15 cellular contexts compared by ENCODE assay signal in the genomic region with DNA sequence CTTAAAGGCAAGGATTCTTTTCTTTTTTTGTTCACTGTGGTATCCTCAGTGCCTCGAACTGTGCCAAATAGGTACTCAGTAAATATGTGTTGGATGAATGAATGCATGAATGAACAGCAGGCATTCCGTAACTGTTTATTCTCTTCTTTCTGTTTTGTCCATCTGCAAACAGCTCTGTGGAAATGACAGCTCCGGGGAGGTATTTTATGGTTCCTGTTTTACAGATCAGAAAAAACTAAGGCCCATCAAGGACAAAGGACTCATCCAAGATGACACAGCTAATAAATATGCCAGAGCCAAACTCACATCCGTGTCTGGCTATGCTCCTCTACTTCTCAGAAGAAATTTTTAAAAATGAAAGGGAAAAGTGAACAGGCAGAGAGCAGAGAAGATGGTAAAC. TPM values are rescaled to one million over a fixed set of nuclear protein-coding genes. Genes with fewer than 3 reads are reported as not detected.
DNase-seq lines count a peak whose midpoint lies in the region; TF ChIP-seq lines count a peak whose summit lies in the region.
"Had no signal": no experiment of that assay in that cellular context is flagged by ENCODE, and none has a peak within 500 bp of the region (broad histone marks: within the 10 kb centered on the region; RNA-seq: fewer than 3 reads in every experiment).

No MANE protein-coding gene starts in this region.

- no peaks in the 10 kb centered on the region for H3K36me3 Mint-ChIP-seq in nephron (ENCODE audit: low read depth)
- no peaks in the 10 kb centered on the region for H3K36me3 Mint-ChIP-seq in activated naive CD4-positive, alpha-beta T cell treated with anti-CD3 and anti-CD28 coated beads, Interleukin-2, amount 10 ng/mL, durations not matched to agents 7 days and 5 days
- H3K36me3 Mint-ChIP-seq: activated naive CD8-positive, alpha-beta T cell treated with anti-CD3 and anti-CD28 coated beads, Interleukin-2, amount 10 ng/mL, durations not matched to agents 7 days and 5 days; CD14-positive monocyte; natural killer cell treated with Interleukin-12 subunit alpha and Interleukin-12 subunit beta and Interleukin-15 and Interleukin-18, amount 100 ng/mL, for 72 hours; stimulated activated naive B cell treated with anti-CD40 and anti-IgM and Interleukin-4, amounts not matched to agents 10 μg/mL and 1 μg/mL and 100 μg/mL, for 72 hours had no signal

- H3K4me1 Mint-ChIP-seq in nephron: peaks cover 61% of the 10 kb centered on the region
- no peaks in the 10 kb centered on the region for H3K4me1 Mint-ChIP-seq in activated naive CD4-positive, alpha-beta T cell treated with anti-CD3 and anti-CD28 coated beads, Interleukin-2, amount 10 ng/mL, durations not matched to agents 7 days and 5 days
- H3K4me1 Mint-ChIP-seq: CD14-positive monocyte; stimulated activated naive B cell treated with anti-CD40 and anti-IgM and Interleukin-4, amounts not matched to agents 10 μg/mL and 1 μg/mL and 100 μg/mL, for 72 hours had no signal

- no peak for TF ChIP-seq CTCF in choroid plexus epithelial cell (conservative IDR thresholded peaks at IDR 0.05; ENCODE audit: low read depth, low read length)
- no peak for TF ChIP-seq CTCF in nephron (IDR thresholded peaks at IDR 0.05; ENCODE audit: unreplicated experiment in 3 of 3)

- DNase-seq in AG08395 (ENCODE audit: low spot score) (peak; percentile 79), M059J (ENCODE audit: low read depth) (peak; percentile 99), choroid plexus epithelial cell (ENCODE audit: low read depth) (peak; percentile 10), RPMI8226 (no peak), GF-D8 (lab: John Stamatoyannopoulos, UW) (no peak)
- no peak for DNase-seq in activated naive CD4-positive, alpha-beta T cell treated with anti-CD3 and anti-CD28 coated beads, Interleukin-2, amount 10 ng/mL, durations not matched to agents 7 days and 5 days
- DNase-seq in activated CD4-positive, alpha-beta T cell treated with anti-CD3 and anti-CD28 coated beads, Interleukin-2, amount 50 U/mL, for 4 hours: no peak
- DNase-seq: activated CD8-positive, alpha-beta T cell treated with anti-CD3 and anti-CD28 coated beads, Interleukin-2, amount 10 ng/mL, durations not matched to agents 7 days and 5 days; activated naive CD8-positive, alpha-beta T cell treated with anti-CD3 and anti-CD28 coated beads, Interleukin-2, amount 10 ng/mL, durations not matched to agents 7 days and 5 days; effector memory CD8-positive, alpha-beta T cell; KBM-7; stimulated activated naive B cell treated with anti-CD40 and anti-IgM and Interleukin-4, amounts not matched to agents 10 μg/mL and 1 μg/mL and 100 μg/mL, for 72 hours had no signal

- peak overlapping the region in 2 of 3 experiments; percentile 2 to 73 for H3K27ac Mint-ChIP-seq in nephron
- no peak overlapping the region for H3K27ac Mint-ChIP-seq in activated naive CD4-positive, alpha-beta T cell treated with anti-CD3 and anti-CD28 coated beads, Interleukin-2, amount 10 ng/mL, durations not matched to agents 7 days and 5 days
- H3K27ac Mint-ChIP-seq: activated CD8-positive, alpha-beta T cell treated with anti-CD3 and anti-CD28 coated beads, Interleukin-2, amount 10 ng/mL, durations not matched to agents 7 days and 5 days; activated naive CD8-positive, alpha-beta T cell treated with anti-CD3 and anti-CD28 coated beads, Interleukin-2, amount 10 ng/mL, durations not matched to agents 7 days and 5 days; CD14-positive monocyte; effector memory CD8-positive, alpha-beta T cell; natural killer cell treated with Interleukin-12 subunit alpha and Interleukin-12 subunit beta and Interleukin-15 and Interleukin-18, amount 100 ng/mL, for 72 hours; stimulated activated naive B cell treated with anti-CD40 and anti-IgM and Interleukin-4, amounts not matched to agents 10 μg/mL and 1 μg/mL and 100 μg/mL, for 72 hours had no signal

- CTCF ChIA-PET in activated naive CD4-positive, alpha-beta T cell treated with anti-CD3 and anti-CD28 coated beads, Interleukin-2, amount 10 ng/mL, durations not matched to agents 7 days and 5 days (lab: Charles Lee): interaction anchor here (1.1 to 1.2 kb wide), 2 partner anchors 45 to 50 kb away, joined by 3 to 4 read pairs; no protein-coding TSS in a partner anchor

- peaks cover 8% of the 10 kb centered on the region for H3K27me3 Mint-ChIP-seq in nephron (ENCODE audit: low read depth)
- H3K27me3 Mint-ChIP-seq in activated naive CD4-positive, alpha-beta T cell treated with anti-CD3 and anti-CD28 coated beads, Interleukin-2, amount 10 ng/mL, durations not matched to agents 7 days and 5 days: peaks cover 57% of the 10 kb centered on the region

- peak overlapping the region in 1 of 3 experiments; percentile 4 for H3K4me3 Mint-ChIP-seq in nephron
- H3K4me3 Mint-ChIP-seq in activated naive CD4-positive, alpha-beta T cell treated with anti-CD3 and anti-CD28 coated beads, Interleukin-2, amount 10 ng/mL, durations not matched to agents 7 days and 5 days: no peak overlapping the region
- H3K4me3 Mint-ChIP-seq: activated CD8-positive, alpha-beta T cell treated with anti-CD3 and anti-CD28 coated beads, Interleukin-2, amount 10 ng/mL, durations not matched to agents 7 days and 5 days; activated naive CD8-positive, alpha-beta T cell treated with anti-CD3 and anti-CD28 coated beads, Interleukin-2, amount 10 ng/mL, durations not matched to agents 7 days and 5 days; CD14-positive monocyte; effector memory CD8-positive, alpha-beta T cell; natural killer cell treated with Interleukin-12 subunit alpha and Interleukin-12 subunit beta and Interleukin-15 and Interleukin-18, amount 100 ng/mL, for 72 hours; stimulated activated naive B cell treated with anti-CD40 and anti-IgM and Interleukin-4, amounts not matched to agents 10 μg/mL and 1 μg/mL and 100 μg/mL, for 72 hours had no signal

- no peaks in the 10 kb centered on the region for H3K9me3 Mint-ChIP-seq in nephron
- peaks cover 1% of the 10 kb centered on the region for H3K9me3 Mint-ChIP-seq in activated naive CD4-positive, alpha-beta T cell treated with anti-CD3 and anti-CD28 coated beads, Interleukin-2, amount 10 ng/mL, durations not matched to agents 7 days and 5 days
- H3K9me3 Mint-ChIP-seq: effector memory CD8-positive, alpha-beta T cell; natural killer cell treated with Interleukin-12 subunit alpha and Interleukin-12 subunit beta and Interleukin-15 and Interleukin-18, amount 100 ng/mL, for 72 hours had no signal

- H3K4me3 ChIP-seq in choroid plexus epithelial cell (ENCODE audit: low read depth, low read length): no peak overlapping the region

RNA-seq across cellular contexts. Expression of a gene that starts 21.0 kb away (rescaled TPM):
- 16.4 and 39.3 TPM in 2 replicates for total RNA-seq in M059J (2014; rRNA removed; shearing (Covaris generic))

RNA-seq across cellular contexts. Expression of a gene that starts 44.6 kb away (rescaled TPM):
- 77.3 and 83.3 TPM in 2 replicates for total RNA-seq in M059J (2014; rRNA removed; shearing (Covaris generic))

Comparison
In these comparisons a context has a peak if more than half of its experiments do, and no peak if none do; other contexts are left out.
1. DNase-seq: peak in AG08395 (single experiment), M059J (single experiment) and choroid plexus epithelial cell (single experiment); none in activated naive CD4-positive, alpha-beta T cell treated with anti-CD3 and anti-CD28 coated beads, Interleukin-2, amount 10 ng/mL, durations not matched to agents 7 days and 5 days (single experiment), RPMI8226 (single experiment), GF-D8 (single experiment) and activated CD4-positive, alpha-beta T cell treated with anti-CD3 and anti-CD28 coated beads, Interleukin-2, amount 50 U/mL, for 4 hours (0 of 2).